ENCODE assay signal across 1 cellular context in genomic region chr19:18013621-18014111, GRCh38.
TF ChIP-seq lines count a peak whose summit lies in the region.

No MANE protein-coding gene starts in this region.

TF ChIP-seq in SK-N-SH, 30 proteins besides CTCF, POLR2A, EP300 and RAD21 (continued from another document):
- no peak for TF ChIP-seq MEF2A (IDR thresholded peaks at IDR 0.05; ENCODE audit: borderline replicate concordance, low read depth)
- no peak for TF ChIP-seq RFX5 (IDR thresholded peaks at IDR 0.05; ENCODE audit: low read length)
- TF ChIP-seq CHD2 (IDR thresholded peaks at IDR 0.05; ENCODE audit: low read length, partially characterized antibody): no peak
- no peak for TF ChIP-seq ZBTB33 (IDR thresholded peaks at IDR 0.05; ENCODE audit: borderline replicate concordance, low read depth)
- TF ChIP-seq MXI1 (IDR thresholded peaks at IDR 0.05; ENCODE audit: low read depth, low read length): no peak
- TF ChIP-seq PBX3 (IDR thresholded peaks at IDR 0.05): no peak
- TF ChIP-seq SIN3A (IDR thresholded peaks at IDR 0.05; ENCODE audit: borderline replicate concordance, low read depth, low read length): no peak
- TF ChIP-seq SMC3 (IDR thresholded peaks at IDR 0.05; ENCODE audit: low read depth, low read length): no peak
- no peak for TF ChIP-seq JUND (IDR thresholded peaks at IDR 0.05)
- no peak for TF ChIP-seq REST (IDR thresholded peaks at IDR 0.05; ENCODE audit: low read depth, low read length)
- no peak for TF ChIP-seq EZH2phosphoT487 (IDR thresholded peaks at IDR 0.05; ENCODE audit: borderline replicate concordance, low read depth)
- TF ChIP-seq MAX (IDR thresholded peaks at IDR 0.05; ENCODE audit: low read depth): no peak
- no peak for TF ChIP-seq NFIC (IDR thresholded peaks at IDR 0.05; ENCODE audit: borderline replicate concordance)
- no peak for TF ChIP-seq RXRA (IDR thresholded peaks at IDR 0.05; ENCODE audit: borderline replicate concordance, low read depth)
- no peak for TF ChIP-seq YY1 (IDR thresholded peaks at IDR 0.05; ENCODE audit: low read depth)
- no peak for TF ChIP-seq GATA2 (CRISPR knock-in tag; IDR thresholded peaks at IDR 0.05)
- no peak for TF ChIP-seq ELF1 (IDR thresholded peaks at IDR 0.05)
